In genomic region chr17:39605492-39606433, GRCh38 we compare ENCODE assay signal across 1 cellular context.
A peak's percentile ranks its signal among the peaks of the same experiment; 100 is the strongest.
TF ChIP-seq lines count a peak whose summit lies in the region.

No MANE protein-coding gene starts in this region.

TF ChIP-seq in H1, 55 proteins besides CTCF, POLR2A, EP300 and RAD21:
- TF ChIP-seq RNF2 (IDR thresholded peaks at IDR 0.05; ENCODE audit: borderline replicate concordance, low read depth, low read length, missing control alignments, poor library complexity, severe bottlenecking) = peak; percentile 88
- no peak for TF ChIP-seq PHF8 (conservative IDR thresholded peaks at IDR 0.05; ENCODE audit: low read depth, low read length)
- TF ChIP-seq BACH1 (IDR thresholded peaks at IDR 0.05; ENCODE audit: low read length) = no peak
- peak; percentile 49; the same call in 1 of the 2 replicates for TF ChIP-seq MAX (IDR thresholded peaks at IDR 0.05)
- TF ChIP-seq EZH2 (IDR thresholded peaks at IDR 0.05; ENCODE audit: low read depth, low read length, severe bottlenecking) = peak; percentile 100
- peak; percentile 100 for TF ChIP-seq SUZ12 (IDR thresholded peaks at IDR 0.05; ENCODE audit: low read length)
- TF ChIP-seq GABPA (IDR thresholded peaks at IDR 0.05; ENCODE audit: borderline replicate concordance, insufficient read depth, low read length) = peak; percentile 14; the same call in 1 of the 2 replicates
- TF ChIP-seq HDAC6 (IDR thresholded peaks at IDR 0.05; ENCODE audit: low read depth, low read length) = no peak
- peak; percentile 90 for TF ChIP-seq E2F6 (IDR thresholded peaks at IDR 0.05)
- peak; percentile 11 for TF ChIP-seq ASH2L (IDR thresholded peaks at IDR 0.05; ENCODE audit: low read length)
- TF ChIP-seq ZNF274 (IDR thresholded peaks at IDR 0.05; ENCODE audit: borderline replicate concordance, extremely low read depth, low read length) = no peak
- TF ChIP-seq KDM4A (IDR thresholded peaks at IDR 0.05; ENCODE audit: low read depth, low read length, severe bottlenecking) = peak; percentile 12
- TF ChIP-seq MAFK (IDR thresholded peaks at IDR 0.05; ENCODE audit: low read depth, low read length) = no peak
